25 cellular contexts compared by ENCODE assay signal in the genomic region with DNA sequence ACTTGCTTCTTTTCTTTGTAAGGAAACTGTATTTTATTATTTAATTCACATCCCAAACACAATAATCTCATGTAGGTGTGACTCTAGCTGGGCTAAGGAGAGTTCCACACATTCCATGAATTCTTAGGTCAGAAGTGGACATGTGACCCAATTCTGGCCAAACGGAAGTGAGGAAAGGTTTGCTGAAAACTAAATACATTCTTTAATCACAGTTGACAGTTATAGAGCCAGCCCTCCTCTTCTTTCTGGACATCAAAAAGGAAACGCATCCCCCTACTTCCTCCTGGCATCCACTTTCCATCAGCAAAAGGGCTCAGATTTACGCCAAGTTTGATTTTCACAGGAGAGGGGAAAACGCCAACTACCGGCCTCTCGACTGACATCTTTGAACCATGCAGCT.
"Had no signal": no experiment of that assay in that cellular context is flagged by ENCODE, and none has a peak within 500 bp of the region (broad histone marks: within the 10 kb centered on the region; RNA-seq: fewer than 3 reads in every experiment).

No MANE protein-coding gene starts in this region.

- H3K4me3 ChIP-seq: cardiac muscle cell, SJSA1 had no signal

- H3K27me3 ChIP-seq: brain microvascular endothelial cell, cardiac muscle cell, SJSA1 had no signal

- H3K4me1 ChIP-seq: SJSA1 had no signal

- DNase-seq: activated CD4-positive, alpha-beta T cell treated with anti-CD3 and anti-CD28 coated beads for 48 hours; activated CD4-positive, alpha-beta T cell treated with anti-CD3 and anti-CD28 coated beads, Interleukin-2, amount 50 U/mL, for 4 hours; activated CD8-positive, alpha-beta memory T cell treated with anti-CD3 and anti-CD28 coated beads, Interleukin-2, amount 50 U/mL, for 48 hours; activated CD8-positive, alpha-beta T cell treated with anti-CD3 and anti-CD28 coated beads, Interleukin-2, amount 10 ng/mL, durations not matched to agents 7 days and 5 days; activated effector memory CD4-positive, alpha-beta T cell treated with anti-CD3 and anti-CD28 coated beads, Interleukin-2, amount 50 U/mL, for 16 hours; activated naive CD4-positive, alpha-beta T cell treated with anti-CD3 and anti-CD28 coated beads for 36 hours; activated T-cell treated with anti-CD3 and anti-CD28 coated beads, Interleukin-2, amount 50 U/mL, for 1 hour; amygdala; brain microvascular endothelial cell; Karpas-422; NCI-H1105 treated with DMSO at 0.1 percent for 48 hours; NCI-H1436 treated with DMSO at 0.1 percent for 48 hours; NCI-H187; NCI-H2081; NCI-H510A treated with DMSO at 0.1 percent for 48 hours; NCI-H69; NK-92 treated with Interleukin-12 subunit alpha and Interleukin-12 subunit beta, amount 100 ng/mL, for 24 hours; OCI-M1; RPMI8226; SHP77 had no signal

- ATAC-seq: activated CD4-positive, CD25-positive, alpha-beta regulatory T cell treated with anti-CD3 and anti-CD28 coated beads, Interleukin-2, amount 50 U/mL, for 24 hours; activated CD8-positive, alpha-beta T cell treated with anti-CD3 and anti-CD28 coated beads, Interleukin-2, amount 10 ng/mL, durations not matched to agents 7 days and 5 days; Panc1; SK-N-SH treated with all-trans-retinoic acid at 6 μM for 48 hours had no signal

- H3K9me3 ChIP-seq: SJSA1 had no signal

- H3K36me3 ChIP-seq: brain microvascular endothelial cell, cardiac muscle cell, SJSA1 had no signal

- H3K27ac ChIP-seq: brain microvascular endothelial cell, cardiac muscle cell, SJSA1 had no signal
